Comparison of ENCODE assay signal across 2 cellular contexts in genomic region chr6:37559501-37559900, GRCh38.
TF ChIP-seq lines count a peak whose summit lies in the region.

No MANE protein-coding gene starts in this region.

TF ChIP-seq in IMR-90, 13 proteins besides CTCF, POLR2A, EP300 and RAD21:
- TF ChIP-seq USF2 (IDR thresholded peaks at IDR 0.05; ENCODE audit: low read depth, low read length) (no peak), MAZ (IDR thresholded peaks at IDR 0.05; ENCODE audit: borderline replicate concordance, low read depth, low read length) (no peak), MXI1 (IDR thresholded peaks at IDR 0.05; ENCODE audit: borderline replicate concordance, low read depth, low read length) (no peak), MAFK (IDR thresholded peaks at IDR 0.05; ENCODE audit: low read depth, low read length) (no peak), NFE2L2 (IDR thresholded peaks at IDR 0.05; ENCODE audit: low read depth, low read length) (no peak), BHLHE40 (IDR thresholded peaks at IDR 0.05; ENCODE audit: low read depth, low read length) (no peak), RCOR1 (IDR thresholded peaks at IDR 0.05; ENCODE audit: insufficient replicate concordance, low read length) (no peak), ELK1 (IDR thresholded peaks at IDR 0.05; ENCODE audit: borderline replicate concordance, low read depth, low read length) (no peak), RFX5 (IDR thresholded peaks at IDR 0.05; ENCODE audit: low read depth, low read length) (no peak), CEBPB (IDR thresholded peaks at IDR 0.05; ENCODE audit: low read depth, low read length) (no peak), SMC3 (IDR thresholded peaks at IDR 0.05; ENCODE audit: low read depth, low read length) (no peak), CHD1 (IDR thresholded peaks at IDR 0.05; ENCODE audit: low read depth, low read length) (no peak), FOS (IDR thresholded peaks at IDR 0.05; ENCODE audit: low read depth, low read length) (no peak)

TF ChIP-seq in SK-N-SH treated with all-trans-retinoic acid at 6 μM for 48 hours, 23 proteins besides CTCF, POLR2A, EP300 and RAD21:
- TF ChIP-seq PATZ1 (CRISPR knock-in tag; IDR thresholded peaks at IDR 0.05; ENCODE audit: borderline replicate concordance), result no peak
- TF ChIP-seq ZFP3 (CRISPR knock-in tag; IDR thresholded peaks at IDR 0.05), result no peak
- no peak for TF ChIP-seq TCF4 (CRISPR knock-in tag; IDR thresholded peaks at IDR 0.05; ENCODE audit: borderline replicate concordance)
- TF ChIP-seq POU6F1 (CRISPR knock-in tag; IDR thresholded peaks at IDR 0.05; ENCODE audit: borderline replicate concordance, low read depth), result no peak
- no peak for TF ChIP-seq RARB (CRISPR knock-in tag; IDR thresholded peaks at IDR 0.05)
- no peak for TF ChIP-seq OSR1 (CRISPR knock-in tag; IDR thresholded peaks at IDR 0.05)
- no peak for TF ChIP-seq ZC3H10 (CRISPR knock-in tag; IDR thresholded peaks at IDR 0.05)
- TF ChIP-seq CSRNP3 (CRISPR knock-in tag; IDR thresholded peaks at IDR 0.05), result no peak
- TF ChIP-seq ZNF565 (CRISPR knock-in tag; conservative IDR thresholded peaks at IDR 0.05; ENCODE audit: low read depth), result no peak
- TF ChIP-seq ZNF8 (CRISPR knock-in tag; IDR thresholded peaks at IDR 0.05), result no peak
- no peak for TF ChIP-seq ISL1 (CRISPR knock-in tag; IDR thresholded peaks at IDR 0.05)
